Comparison of ENCODE assay signal across 1 cellular context in the genomic region with DNA sequence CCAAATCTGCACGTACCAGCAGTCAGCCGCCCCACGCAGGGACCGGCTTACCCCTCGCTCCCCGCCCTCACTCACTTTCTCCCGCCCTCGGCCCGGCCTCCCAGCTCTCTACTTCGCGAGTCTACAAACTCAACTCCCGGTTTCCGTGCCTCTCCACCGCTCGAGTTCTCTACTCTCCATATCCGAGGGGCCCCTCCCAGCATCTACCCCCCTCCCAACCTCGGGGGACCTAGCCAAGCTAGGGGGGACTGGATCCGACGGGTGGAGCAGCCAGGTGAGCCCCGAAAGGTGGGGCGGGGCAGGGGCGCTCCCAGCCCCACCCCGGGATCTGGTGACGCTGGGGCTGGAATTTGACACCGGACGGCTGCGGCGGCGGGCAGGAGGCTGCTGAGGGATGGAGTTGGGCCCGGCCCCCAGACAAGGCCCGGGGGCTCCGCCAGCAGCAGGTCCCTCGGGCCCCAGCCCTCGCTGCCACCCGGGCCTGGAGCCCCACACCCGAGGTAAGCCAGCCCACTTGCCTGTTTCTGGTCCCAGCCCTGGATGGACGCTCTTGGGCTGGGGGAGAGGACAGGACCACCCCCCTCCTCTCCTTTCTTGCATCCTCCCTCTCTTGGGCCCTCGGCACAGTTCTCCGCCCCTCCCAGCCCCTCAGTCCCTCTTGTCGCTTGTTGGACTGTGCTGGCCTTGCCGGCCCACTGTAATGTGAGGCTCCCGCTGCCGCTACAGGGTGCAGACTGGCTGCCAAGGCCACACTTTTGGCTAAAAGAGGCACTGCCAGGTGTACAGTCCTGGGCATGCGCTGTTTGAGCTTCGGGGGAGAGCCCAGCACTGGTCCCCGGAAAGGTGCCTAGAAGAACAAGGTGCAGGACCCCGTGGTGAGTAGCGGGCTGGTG.
A peak's percentile ranks its signal among the peaks of the same experiment; 100 is the strongest.
TF ChIP-seq lines count a peak whose summit lies in the region.

A gene with protein sequence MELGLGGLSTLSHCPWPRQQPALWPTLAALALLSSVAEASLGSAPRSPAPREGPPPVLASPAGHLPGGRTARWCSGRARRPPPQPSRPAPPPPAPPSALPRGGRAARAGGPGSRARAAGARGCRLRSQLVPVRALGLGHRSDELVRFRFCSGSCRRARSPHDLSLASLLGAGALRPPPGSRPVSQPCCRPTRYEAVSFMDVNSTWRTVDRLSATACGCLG (plus strand): TSS at position 416 of the 893 bp plus-strand sequence. CDS start 1,856 bp downstream, outside the sequence.

TF ChIP-seq in HEK293, 187 proteins besides CTCF, POLR2A, EP300 and RAD21 (continued from another document and continues in another):
- no peak for TF ChIP-seq OVOL3 (tag by site-specific recombination; IDR thresholded peaks at IDR 0.05)
- no peak for TF ChIP-seq ZNF529 (tag by site-specific recombination; IDR thresholded peaks at IDR 0.05; ENCODE audit: insufficient replicate concordance)
- no peak for TF ChIP-seq YY2 (tag by site-specific recombination; IDR thresholded peaks at IDR 0.05)
- peak; percentile 74 for TF ChIP-seq KLF16 (tag by site-specific recombination; IDR thresholded peaks at IDR 0.05)
- TF ChIP-seq ZNF623 (tag by site-specific recombination; IDR thresholded peaks at IDR 0.05): no peak
- no peak for TF ChIP-seq ZNF16 (tag by site-specific recombination; IDR thresholded peaks at IDR 0.05; ENCODE audit: low read depth)
- no peak for TF ChIP-seq GFI1B (tag by site-specific recombination; IDR thresholded peaks at IDR 0.05)
- TF ChIP-seq SP2 (tag by site-specific recombination; IDR thresholded peaks at IDR 0.05): peak; percentile 71
- peak; percentile 73; the same call in 1 of the 2 replicates for TF ChIP-seq IKZF3 (tag by site-specific recombination; IDR thresholded peaks at IDR 0.05)
- TF ChIP-seq, protein P1, sequence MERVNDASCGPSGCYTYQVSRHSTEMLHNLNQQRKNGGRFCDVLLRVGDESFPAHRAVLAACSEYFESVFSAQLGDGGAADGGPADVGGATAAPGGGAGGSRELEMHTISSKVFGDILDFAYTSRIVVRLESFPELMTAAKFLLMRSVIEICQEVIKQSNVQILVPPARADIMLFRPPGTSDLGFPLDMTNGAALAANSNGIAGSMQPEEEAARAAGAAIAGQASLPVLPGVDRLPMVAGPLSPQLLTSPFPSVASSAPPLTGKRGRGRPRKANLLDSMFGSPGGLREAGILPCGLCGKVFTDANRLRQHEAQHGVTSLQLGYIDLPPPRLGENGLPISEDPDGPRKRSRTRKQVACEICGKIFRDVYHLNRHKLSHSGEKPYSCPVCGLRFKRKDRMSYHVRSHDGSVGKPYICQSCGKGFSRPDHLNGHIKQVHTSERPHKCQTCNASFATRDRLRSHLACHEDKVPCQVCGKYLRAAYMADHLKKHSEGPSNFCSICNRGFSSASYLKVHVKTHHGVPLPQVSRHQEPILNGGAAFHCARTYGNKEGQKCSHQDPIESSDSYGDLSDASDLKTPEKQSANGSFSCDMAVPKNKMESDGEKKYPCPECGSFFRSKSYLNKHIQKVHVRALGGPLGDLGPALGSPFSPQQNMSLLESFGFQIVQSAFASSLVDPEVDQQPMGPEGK (tag by site-specific recombination; IDR thresholded peaks at IDR 0.05): peak; percentile 94
- TF ChIP-seq SCRT2 (tag by site-specific recombination; IDR thresholded peaks at IDR 0.05): no peak
- no peak for TF ChIP-seq MZF1 (tag by site-specific recombination; IDR thresholded peaks at IDR 0.05; ENCODE audit: borderline replicate concordance)
- no peak for TF ChIP-seq ZNF843 (tag by site-specific recombination; IDR thresholded peaks at IDR 0.05)
- no peak for TF ChIP-seq ZNF426 (tag by site-specific recombination; IDR thresholded peaks at IDR 0.05)
- no peak for TF ChIP-seq ZNF274 (IDR thresholded peaks at IDR 0.05; ENCODE audit: low read length)
- TF ChIP-seq ZNF274 (tag by site-specific recombination; IDR thresholded peaks at IDR 0.05; ENCODE audit: borderline replicate concordance): no peak
- peak; percentile 27; the same call in 1 of the 2 replicates for TF ChIP-seq SP7 (tag by site-specific recombination; IDR thresholded peaks at IDR 0.05)
- TF ChIP-seq, protein P2, sequence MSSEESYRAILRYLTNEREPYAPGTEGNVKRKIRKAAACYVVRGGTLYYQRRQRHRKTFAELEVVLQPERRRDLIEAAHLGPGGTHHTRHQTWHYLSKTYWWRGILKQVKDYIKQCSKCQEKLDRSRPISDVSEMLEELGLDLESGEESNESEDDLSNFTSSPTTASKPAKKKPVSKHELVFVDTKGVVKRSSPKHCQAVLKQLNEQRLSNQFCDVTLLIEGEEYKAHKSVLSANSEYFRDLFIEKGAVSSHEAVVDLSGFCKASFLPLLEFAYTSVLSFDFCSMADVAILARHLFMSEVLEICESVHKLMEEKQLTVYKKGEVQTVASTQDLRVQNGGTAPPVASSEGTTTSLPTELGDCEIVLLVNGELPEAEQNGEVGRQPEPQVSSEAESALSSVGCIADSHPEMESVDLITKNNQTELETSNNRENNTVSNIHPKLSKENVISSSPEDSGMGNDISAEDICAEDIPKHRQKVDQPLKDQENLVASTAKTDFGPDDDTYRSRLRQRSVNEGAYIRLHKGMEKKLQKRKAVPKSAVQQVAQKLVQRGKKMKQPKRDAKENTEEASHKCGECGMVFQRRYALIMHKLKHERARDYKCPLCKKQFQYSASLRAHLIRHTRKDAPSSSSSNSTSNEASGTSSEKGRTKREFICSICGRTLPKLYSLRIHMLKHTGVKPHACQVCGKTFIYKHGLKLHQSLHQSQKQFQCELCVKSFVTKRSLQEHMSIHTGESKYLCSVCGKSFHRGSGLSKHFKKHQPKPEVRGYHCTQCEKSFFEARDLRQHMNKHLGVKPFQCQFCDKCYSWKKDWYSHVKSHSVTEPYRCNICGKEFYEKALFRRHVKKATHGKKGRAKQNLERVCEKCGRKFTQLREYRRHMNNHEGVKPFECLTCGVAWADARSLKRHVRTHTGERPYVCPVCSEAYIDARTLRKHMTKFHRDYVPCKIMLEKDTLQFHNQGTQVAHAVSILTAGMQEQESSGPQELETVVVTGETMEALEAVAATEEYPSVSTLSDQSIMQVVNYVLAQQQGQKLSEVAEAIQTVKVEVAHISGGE (tag by site-specific recombination; conservative IDR thresholded peaks at IDR 0.05; ENCODE audit: low read depth): no peak
- no peak for TF ChIP-seq ZNF624 (tag by site-specific recombination; IDR thresholded peaks at IDR 0.05)
- no peak for TF ChIP-seq ZNF747 (tag by site-specific recombination; IDR thresholded peaks at IDR 0.05)
- TF ChIP-seq, protein P3, sequence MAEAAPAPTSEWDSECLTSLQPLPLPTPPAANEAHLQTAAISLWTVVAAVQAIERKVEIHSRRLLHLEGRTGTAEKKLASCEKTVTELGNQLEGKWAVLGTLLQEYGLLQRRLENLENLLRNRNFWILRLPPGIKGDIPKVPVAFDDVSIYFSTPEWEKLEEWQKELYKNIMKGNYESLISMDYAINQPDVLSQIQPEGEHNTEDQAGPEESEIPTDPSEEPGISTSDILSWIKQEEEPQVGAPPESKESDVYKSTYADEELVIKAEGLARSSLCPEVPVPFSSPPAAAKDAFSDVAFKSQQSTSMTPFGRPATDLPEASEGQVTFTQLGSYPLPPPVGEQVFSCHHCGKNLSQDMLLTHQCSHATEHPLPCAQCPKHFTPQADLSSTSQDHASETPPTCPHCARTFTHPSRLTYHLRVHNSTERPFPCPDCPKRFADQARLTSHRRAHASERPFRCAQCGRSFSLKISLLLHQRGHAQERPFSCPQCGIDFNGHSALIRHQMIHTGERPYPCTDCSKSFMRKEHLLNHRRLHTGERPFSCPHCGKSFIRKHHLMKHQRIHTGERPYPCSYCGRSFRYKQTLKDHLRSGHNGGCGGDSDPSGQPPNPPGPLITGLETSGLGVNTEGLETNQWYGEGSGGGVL (tag by site-specific recombination; IDR thresholded peaks at IDR 0.05): peak; percentile 45; the same call in 1 of the 2 replicates
- no peak for TF ChIP-seq ZNF521 (tag by site-specific recombination; IDR thresholded peaks at IDR 0.05)
- no peak for TF ChIP-seq ZNF596 (tag by site-specific recombination; IDR thresholded peaks at IDR 0.05)
- TF ChIP-seq SALL2 (tag by site-specific recombination; IDR thresholded peaks at IDR 0.05; ENCODE audit: borderline replicate concordance): no peak
- 0 out of 2 replicates have a peak, but pooled peaks have one; percentile 2 for TF ChIP-seq ZNF777 (tag by site-specific recombination; IDR thresholded peaks at IDR 0.05; ENCODE audit: borderline replicate concordance)
- TF ChIP-seq ZNF423 (tag by site-specific recombination; IDR thresholded peaks at IDR 0.05): no peak
- TF ChIP-seq ZNF473 (tag by site-specific recombination; IDR thresholded peaks at IDR 0.05): no peak
- TF ChIP-seq, protein P4, sequence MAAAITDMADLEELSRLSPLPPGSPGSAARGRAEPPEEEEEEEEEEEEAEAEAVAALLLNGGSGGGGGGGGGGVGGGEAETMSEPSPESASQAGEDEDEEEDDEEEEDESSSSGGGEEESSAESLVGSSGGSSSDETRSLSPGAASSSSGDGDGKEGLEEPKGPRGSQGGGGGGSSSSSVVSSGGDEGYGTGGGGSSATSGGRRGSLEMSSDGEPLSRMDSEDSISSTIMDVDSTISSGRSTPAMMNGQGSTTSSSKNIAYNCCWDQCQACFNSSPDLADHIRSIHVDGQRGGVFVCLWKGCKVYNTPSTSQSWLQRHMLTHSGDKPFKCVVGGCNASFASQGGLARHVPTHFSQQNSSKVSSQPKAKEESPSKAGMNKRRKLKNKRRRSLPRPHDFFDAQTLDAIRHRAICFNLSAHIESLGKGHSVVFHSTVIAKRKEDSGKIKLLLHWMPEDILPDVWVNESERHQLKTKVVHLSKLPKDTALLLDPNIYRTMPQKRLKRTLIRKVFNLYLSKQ (tag by site-specific recombination; IDR thresholded peaks at IDR 0.05; ENCODE audit: borderline replicate concordance): no peak
- peak; percentile 34; the same call in 1 of the 2 replicates for TF ChIP-seq ZNF629 (tag by site-specific recombination; IDR thresholded peaks at IDR 0.05)
- peak; percentile 78 for TF ChIP-seq KLF9 (tag by site-specific recombination; IDR thresholded peaks at IDR 0.05; ENCODE audit: low read depth)
- TF ChIP-seq FEZF1 (tag by site-specific recombination; IDR thresholded peaks at IDR 0.05): no peak
- TF ChIP-seq ZFP3 (tag by site-specific recombination; IDR thresholded peaks at IDR 0.05; ENCODE audit: low read depth): no peak
- TF ChIP-seq, protein P5, sequence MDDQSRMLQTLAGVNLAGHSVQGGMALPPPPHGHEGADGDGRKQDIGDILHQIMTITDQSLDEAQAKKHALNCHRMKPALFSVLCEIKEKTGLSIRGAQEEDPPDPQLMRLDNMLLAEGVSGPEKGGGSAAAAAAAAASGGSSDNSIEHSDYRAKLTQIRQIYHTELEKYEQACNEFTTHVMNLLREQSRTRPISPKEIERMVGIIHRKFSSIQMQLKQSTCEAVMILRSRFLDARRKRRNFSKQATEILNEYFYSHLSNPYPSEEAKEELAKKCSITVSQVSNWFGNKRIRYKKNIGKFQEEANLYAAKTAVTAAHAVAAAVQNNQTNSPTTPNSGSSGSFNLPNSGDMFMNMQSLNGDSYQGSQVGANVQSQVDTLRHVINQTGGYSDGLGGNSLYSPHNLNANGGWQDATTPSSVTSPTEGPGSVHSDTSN (CRISPR knock-in tag; IDR thresholded peaks at IDR 0.05): no peak
- no peak; the same call in 1 of the 2 replicates for TF ChIP-seq ZNF10 (tag by site-specific recombination; IDR thresholded peaks at IDR 0.05)
- TF ChIP-seq, protein P6, sequence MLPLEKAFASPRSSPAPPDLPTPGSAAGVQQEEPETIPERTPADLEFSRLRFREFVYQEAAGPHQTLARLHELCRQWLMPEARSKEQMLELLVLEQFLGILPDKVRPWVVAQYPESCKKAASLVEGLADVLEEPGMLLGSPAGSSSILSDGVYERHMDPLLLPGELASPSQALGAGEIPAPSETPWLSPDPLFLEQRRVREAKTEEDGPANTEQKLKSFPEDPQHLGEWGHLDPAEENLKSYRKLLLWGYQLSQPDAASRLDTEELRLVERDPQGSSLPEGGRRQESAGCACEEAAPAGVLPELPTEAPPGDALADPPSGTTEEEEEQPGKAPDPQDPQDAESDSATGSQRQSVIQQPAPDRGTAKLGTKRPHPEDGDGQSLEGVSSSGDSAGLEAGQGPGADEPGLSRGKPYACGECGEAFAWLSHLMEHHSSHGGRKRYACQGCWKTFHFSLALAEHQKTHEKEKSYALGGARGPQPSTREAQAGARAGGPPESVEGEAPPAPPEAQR (tag by site-specific recombination; IDR thresholded peaks at IDR 0.05): no peak
- TF ChIP-seq ZNF433 (tag by site-specific recombination; IDR thresholded peaks at IDR 0.05; ENCODE audit: low read depth): no peak
- no peak; the same call in 1 of the 2 replicates for TF ChIP-seq ZNF2 (tag by site-specific recombination; IDR thresholded peaks at IDR 0.05)
- 0 out of 2 replicates have a peak, but pooled peaks have one; percentile 42 for TF ChIP-seq ZNF501 (tag by site-specific recombination; IDR thresholded peaks at IDR 0.05)
- peak; percentile 97 for TF ChIP-seq KLF10 (tag by site-specific recombination; IDR thresholded peaks at IDR 0.05)
- TF ChIP-seq, protein P7, sequence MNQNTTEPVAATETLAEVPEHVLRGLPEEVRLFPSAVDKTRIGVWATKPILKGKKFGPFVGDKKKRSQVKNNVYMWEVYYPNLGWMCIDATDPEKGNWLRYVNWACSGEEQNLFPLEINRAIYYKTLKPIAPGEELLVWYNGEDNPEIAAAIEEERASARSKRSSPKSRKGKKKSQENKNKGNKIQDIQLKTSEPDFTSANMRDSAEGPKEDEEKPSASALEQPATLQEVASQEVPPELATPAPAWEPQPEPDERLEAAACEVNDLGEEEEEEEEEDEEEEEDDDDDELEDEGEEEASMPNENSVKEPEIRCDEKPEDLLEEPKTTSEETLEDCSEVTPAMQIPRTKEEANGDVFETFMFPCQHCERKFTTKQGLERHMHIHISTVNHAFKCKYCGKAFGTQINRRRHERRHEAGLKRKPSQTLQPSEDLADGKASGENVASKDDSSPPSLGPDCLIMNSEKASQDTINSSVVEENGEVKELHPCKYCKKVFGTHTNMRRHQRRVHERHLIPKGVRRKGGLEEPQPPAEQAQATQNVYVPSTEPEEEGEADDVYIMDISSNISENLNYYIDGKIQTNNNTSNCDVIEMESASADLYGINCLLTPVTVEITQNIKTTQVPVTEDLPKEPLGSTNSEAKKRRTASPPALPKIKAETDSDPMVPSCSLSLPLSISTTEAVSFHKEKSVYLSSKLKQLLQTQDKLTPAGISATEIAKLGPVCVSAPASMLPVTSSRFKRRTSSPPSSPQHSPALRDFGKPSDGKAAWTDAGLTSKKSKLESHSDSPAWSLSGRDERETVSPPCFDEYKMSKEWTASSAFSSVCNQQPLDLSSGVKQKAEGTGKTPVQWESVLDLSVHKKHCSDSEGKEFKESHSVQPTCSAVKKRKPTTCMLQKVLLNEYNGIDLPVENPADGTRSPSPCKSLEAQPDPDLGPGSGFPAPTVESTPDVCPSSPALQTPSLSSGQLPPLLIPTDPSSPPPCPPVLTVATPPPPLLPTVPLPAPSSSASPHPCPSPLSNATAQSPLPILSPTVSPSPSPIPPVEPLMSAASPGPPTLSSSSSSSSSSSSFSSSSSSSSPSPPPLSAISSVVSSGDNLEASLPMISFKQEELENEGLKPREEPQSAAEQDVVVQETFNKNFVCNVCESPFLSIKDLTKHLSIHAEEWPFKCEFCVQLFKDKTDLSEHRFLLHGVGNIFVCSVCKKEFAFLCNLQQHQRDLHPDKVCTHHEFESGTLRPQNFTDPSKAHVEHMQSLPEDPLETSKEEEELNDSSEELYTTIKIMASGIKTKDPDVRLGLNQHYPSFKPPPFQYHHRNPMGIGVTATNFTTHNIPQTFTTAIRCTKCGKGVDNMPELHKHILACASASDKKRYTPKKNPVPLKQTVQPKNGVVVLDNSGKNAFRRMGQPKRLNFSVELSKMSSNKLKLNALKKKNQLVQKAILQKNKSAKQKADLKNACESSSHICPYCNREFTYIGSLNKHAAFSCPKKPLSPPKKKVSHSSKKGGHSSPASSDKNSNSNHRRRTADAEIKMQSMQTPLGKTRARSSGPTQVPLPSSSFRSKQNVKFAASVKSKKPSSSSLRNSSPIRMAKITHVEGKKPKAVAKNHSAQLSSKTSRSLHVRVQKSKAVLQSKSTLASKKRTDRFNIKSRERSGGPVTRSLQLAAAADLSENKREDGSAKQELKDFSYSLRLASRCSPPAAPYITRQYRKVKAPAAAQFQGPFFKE (tag by site-specific recombination; IDR thresholded peaks at IDR 0.05; ENCODE audit: borderline replicate concordance): no peak
